Comparison of ENCODE assay signal across 8 cellular contexts in genomic region chr7:155456772-155457543, GRCh38. TPM values are rescaled to one million over a fixed set of nuclear protein-coding genes. Genes with fewer than 3 reads are reported as not detected.
DNase-seq lines count a peak whose midpoint lies in the region; ATAC-seq, FAIRE-seq and TF ChIP-seq lines count a peak whose summit lies in the region.

No MANE protein-coding gene starts in this region.

- H3K4me2 ChIP-seq in astrocyte (ENCODE audit: low read length) = peak overlapping the region; percentile 82

- H3K4me1 Mint-ChIP-seq in astrocyte (ENCODE audit: low read depth, unreplicated experiment) = no peaks in the 10 kb centered on the region

- H3K36me3 Mint-ChIP-seq in astrocyte (ENCODE audit: low read depth, unreplicated experiment) = peaks cover 3% of the 10 kb centered on the region

- no peak overlapping the region for H3K27ac ChIP-seq in astrocyte (ENCODE audit: low read depth, low read length)

- H3K79me2 ChIP-seq in astrocyte (ENCODE audit: insufficient read depth, low read length) = no peaks in the 10 kb centered on the region

- H4K20me1 ChIP-seq in astrocyte (ENCODE audit: insufficient read depth, low read length) = peaks cover 4% of the 10 kb centered on the region

- no peak for FAIRE-seq in astrocyte (lab: Jason Lieb, UNC)

- no peak for ATAC-seq in GM21528 (IDR thresholded peaks at IDR 0.05; ENCODE audit: low FRiP score, unreplicated experiment)
- no peak for ATAC-seq in HG03159 (IDR thresholded peaks at IDR 0.05; ENCODE audit: unreplicated experiment)

- peaks cover 5% of the 10 kb centered on the region for H3K9me3 ChIP-seq in astrocyte (ENCODE audit: insufficient read depth, low read depth, low read length)

- H2AFZ ChIP-seq in astrocyte (ENCODE audit: low read depth, low read length) = peak overlapping the region; percentile 47

- H3K27me3 ChIP-seq in astrocyte (ENCODE audit: insufficient read depth, low read length) = peaks cover 89% of the 10 kb centered on the region

- H3K4me1 ChIP-seq in astrocyte (ENCODE audit: insufficient read depth, low read length) = peaks cover 3% of the 10 kb centered on the region

- no peak overlapping the region for H3K9ac ChIP-seq in astrocyte (ENCODE audit: low read length)

- peak; percentile 18 for DNase-seq in NCI-H2196 (lab: John Stamatoyannopoulos, UW; ENCODE audit: unreplicated experiment)
- no peak for DNase-seq in NCI-H2196 treated with DMSO at 0.1 percent for 48 hours (lab: John Stamatoyannopoulos, UW; ENCODE audit: unreplicated experiment)
- DNase-seq in NCI-H2029 treated with DMSO at 0.1 percent for 48 hours (lab: John Stamatoyannopoulos, UW) = peak; percentile 17
- peak; percentile 12 for DNase-seq in astrocyte (ENCODE audit: low read depth)
- DNase-seq in hypothalamus (lab: John Stamatoyannopoulos, UW) = peak in 50 of 51 donors; percentile 13 to 88 (median 69)
- DNase-seq in pulmonary artery endothelial cell (ENCODE audit: low read depth, low spot score) = peak; percentile 13

- no peak for TF ChIP-seq CTCF in astrocyte (IDR thresholded peaks at IDR 0.05; ENCODE audit: insufficient read depth, low read depth, low read length)

- H3K4me3 Mint-ChIP-seq in astrocyte (ENCODE audit: unreplicated experiment) = no peak overlapping the region

- peaks cover 11% of the 10 kb centered on the region for H3K9me3 Mint-ChIP-seq in astrocyte (ENCODE audit: unreplicated experiment)

- no peaks in the 10 kb centered on the region for H3K36me3 ChIP-seq in astrocyte (ENCODE audit: insufficient read depth, low read length)

- peak overlapping the region; percentile 75 for H3K27ac Mint-ChIP-seq in astrocyte (ENCODE audit: unreplicated experiment)

- peaks cover 66% of the 10 kb centered on the region for H3K27me3 Mint-ChIP-seq in astrocyte (ENCODE audit: low read depth, unreplicated experiment)

- H3K4me3 ChIP-seq in astrocyte (ENCODE audit: insufficient read depth, low read depth, low read length) = peak overlapping the region; percentile 51

RNA-seq across cellular contexts. Expression of gene EN2, which starts 1.0 kb away (rescaled TPM):
- total RNA-seq in astrocyte (not detected in 2 replicates), pulmonary artery endothelial cell (0.04 TPM in 1 of 2 replicates, not detected in the other)
